ENCODE assay signal across 12 cellular contexts in genomic region chr5:42745426-42745825, GRCh38. TPM values are rescaled to one million over a fixed set of nuclear protein-coding genes. Genes with fewer than 3 reads are reported as not detected.
DNase-seq lines count a peak whose midpoint lies in the region; ATAC-seq and TF ChIP-seq lines count a peak whose summit lies in the region.
"Had no signal": no experiment of that assay in that cellular context is flagged by ENCODE, and none has a peak within 500 bp of the region (broad histone marks: within the 10 kb centered on the region; RNA-seq: fewer than 3 reads in every experiment).

No MANE protein-coding gene starts in this region.

- H3K27me3 ChIP-seq in fibroblast of lung (ENCODE audit: control insufficient read depth, insufficient read depth, low read length) (no peaks in the 10 kb centered on the region), smooth muscle cell (ENCODE audit: low read depth) (no peaks in the 10 kb centered on the region)
- H3K27me3 ChIP-seq: ascending aorta had no signal

- H3K4me1 ChIP-seq in fibroblast of lung (ENCODE audit: control insufficient read depth, extremely low read depth, insufficient read depth, low read length) (no peaks in the 10 kb centered on the region), smooth muscle cell (ENCODE audit: low read depth) (no peaks in the 10 kb centered on the region)

- H3K79me2 ChIP-seq in fibroblast of lung (ENCODE audit: control insufficient read depth, insufficient read depth, low read length) (no peaks in the 10 kb centered on the region), smooth muscle cell (ENCODE audit: low read depth) (no peaks in the 10 kb centered on the region)

- no peaks in the 10 kb centered on the region for H3F3A ChIP-seq in smooth muscle cell (ENCODE audit: low read depth)

- no peak for ATAC-seq in GM19023 (IDR thresholded peaks at IDR 0.05; ENCODE audit: unreplicated experiment)
- ATAC-seq: stimulated activated memory B cell treated with anti-CD40 and anti-IgM and Interleukin-4, amounts not matched to agents 10 μg/mL and 1 μg/mL and 100 μg/mL, for 72 hours had no signal

- no peak overlapping the region for H3K4me3 ChIP-seq in fibroblast of lung (replicated peaks in 1 of 4; ENCODE audit: control extremely low read depth in 1 of 4, insufficient read depth in 1 of 4, low read depth in 3 of 4, low read length in 4 of 4)
- H3K4me3 ChIP-seq in smooth muscle cell = no peak overlapping the region
- H3K4me3 ChIP-seq: ascending aorta had no signal

- no peak overlapping the region for H3K4me2 ChIP-seq in fibroblast of lung (ENCODE audit: extremely low read depth, insufficient read depth, low read length)
- no peak overlapping the region for H3K4me2 ChIP-seq in smooth muscle cell

- WGBS in smooth muscle cell (ENCODE audit: low lambda C conversion rate) = 26% methylated on average over 4 of the region's 4 CpGs

- no peaks in the 10 kb centered on the region for H3K36me3 ChIP-seq in fibroblast of lung (ENCODE audit: control insufficient read depth, insufficient read depth, low read length)
- H3K36me3 ChIP-seq in smooth muscle cell (ENCODE audit: low read depth) = no peaks in the 10 kb centered on the region
- H3K36me3 ChIP-seq: ascending aorta had no signal

- TF ChIP-seq CTCF in fibroblast of lung (conservative IDR thresholded peaks at IDR 0.05 in 1 of 2, IDR thresholded peaks at IDR 0.05 in 1 of 2; ENCODE audit: low read depth in 1 of 2, low read length in 2 of 2) (peak; percentile 25 to 52), smooth muscle cell (IDR thresholded peaks at IDR 0.05; ENCODE audit: borderline replicate concordance, insufficient read depth, poor library complexity, severe bottlenecking) (peak; percentile 36)

- DNase-seq in activated CD4-positive, alpha-beta T cell treated with anti-CD3 and anti-CD28 coated beads for 48 hours = peak; percentile 8
- no peak for DNase-seq in activated CD4-positive, alpha-beta T cell treated with anti-CD3 and anti-CD28 coated beads, Interleukin-2, amount 50 U/mL, for 1 hour
- DNase-seq in NCI-H748 treated with DMSO at 0.1 percent for 48 hours (lab: John Stamatoyannopoulos, UW) = peak; percentile 36
- DNase-seq in fibroblast of lung (ENCODE audit: low read depth in 2 of 2) = peak in 1 of 2 donors; percentile 13
- DNase-seq in smooth muscle cell (lab: John Stamatoyannopoulos, UW; ENCODE audit: unreplicated experiment) = no peak
- no peak for DNase-seq in NCI-H1694 treated with DMSO at 0.1 percent for 48 hours (lab: John Stamatoyannopoulos, UW)
- DNase-seq in foreskin melanocyte = no peak
- DNase-seq: activated CD4-positive, alpha-beta T cell treated with anti-CD3 and anti-CD28 coated beads, Interleukin-2, amount 10 ng/mL, durations not matched to agents 24 days and 14 days; retina had no signal

- no peak overlapping the region for H2AFZ ChIP-seq in fibroblast of lung (ENCODE audit: low read length)
- no peak overlapping the region for H2AFZ ChIP-seq in smooth muscle cell (ENCODE audit: low read depth)

- H3K9me3 ChIP-seq in fibroblast of lung (ENCODE audit: control insufficient read depth, insufficient read depth, low read depth, low read length) (no peaks in the 10 kb centered on the region), smooth muscle cell (replicated peaks; ENCODE audit: low read depth) (no peaks in the 10 kb centered on the region)
- H3K9me3 ChIP-seq: ascending aorta had no signal

- H4K20me1 ChIP-seq in fibroblast of lung (ENCODE audit: control insufficient read depth, extremely low read depth, insufficient read depth, low read length) (no peaks in the 10 kb centered on the region), smooth muscle cell (ENCODE audit: low read depth) (no peaks in the 10 kb centered on the region)

- no peak overlapping the region for H3K27ac ChIP-seq in fibroblast of lung (ENCODE audit: insufficient read depth, low read length)
- no peak overlapping the region for H3K27ac ChIP-seq in smooth muscle cell (ENCODE audit: low read depth)
- H3K27ac ChIP-seq: ascending aorta had no signal

- H3K9ac ChIP-seq in fibroblast of lung (ENCODE audit: insufficient read depth, low read length) = no peak overlapping the region
- H3K9ac ChIP-seq in smooth muscle cell (ENCODE audit: low read depth) = no peak overlapping the region

RNA-seq across cellular contexts. Expression of gene CCDC152, which starts 11.2 kb away (rescaled TPM):
- total RNA-seq in fibroblast of lung (1.5 and 2.5 TPM in 2 replicates), smooth muscle cell (0.18 and 1.6 TPM in 2 replicates)
- polyA plus RNA-seq in fibroblast of lung (1.4 and 3.3 TPM in 2 replicates), smooth muscle cell (0.98 and 1.4 TPM in 2 replicates)
- 2.6 and 8.7 TPM in 2 replicates for polyA plus RNA-seq in fibroblast of lung (2012)
- 0.67 and 1.7 TPM in 2 replicates for polyA minus RNA-seq in fibroblast of lung (ENCODE audit: low replicate concordance)
- total RNA-seq: ascending aorta had no signal

Comparison
In these comparisons a context has a peak if more than half of its experiments do, and no peak if none do; other contexts are left out.
1. DNase-seq: peak in activated CD4-positive, alpha-beta T cell treated with anti-CD3 and anti-CD28 coated beads for 48 hours (single experiment) and NCI-H748 treated with DMSO at 0.1 percent for 48 hours (single experiment); none in activated CD4-positive, alpha-beta T cell treated with anti-CD3 and anti-CD28 coated beads, Interleukin-2, amount 50 U/mL, for 1 hour (single experiment), smooth muscle cell (single experiment), NCI-H1694 treated with DMSO at 0.1 percent for 48 hours (single experiment) and foreskin melanocyte (single experiment).